8 cellular contexts compared by ENCODE assay signal in the genomic region with DNA sequence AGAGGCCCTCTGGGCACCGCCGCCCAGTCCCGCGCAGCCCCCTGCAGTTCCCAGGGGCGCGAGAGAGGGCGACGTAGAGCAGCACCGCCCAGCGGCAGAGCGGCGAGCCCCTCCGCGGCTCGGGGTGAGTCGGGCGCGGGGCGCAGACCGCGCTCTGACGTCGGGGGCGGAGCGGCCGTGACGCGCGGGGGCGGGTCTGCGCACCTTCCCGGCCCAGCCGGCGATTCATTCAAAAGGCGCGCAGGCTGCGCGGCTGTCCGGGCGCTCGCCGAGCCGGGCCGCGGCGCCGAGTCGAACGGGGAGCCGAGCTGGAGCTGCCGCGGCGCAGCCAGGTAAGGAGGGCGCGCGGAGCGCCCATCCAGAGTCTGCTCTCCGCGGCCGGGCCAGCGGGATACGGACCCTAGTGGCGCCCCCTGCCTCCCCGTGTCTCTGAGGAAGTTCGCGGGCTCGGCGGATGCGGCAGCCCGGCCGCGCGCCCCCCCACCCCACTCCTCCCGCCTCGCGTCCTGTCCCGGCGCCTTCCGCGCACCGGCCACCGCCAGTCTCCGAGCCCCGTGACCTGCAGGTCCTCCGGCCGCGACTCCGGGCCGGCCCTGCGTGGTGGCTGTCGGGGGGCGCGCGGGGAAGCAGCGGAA. TPM values are rescaled to one million over a fixed set of nuclear protein-coding genes. Genes with fewer than 3 reads are reported as not detected.
DNase-seq lines count a peak whose midpoint lies in the region; ATAC-seq, FAIRE-seq and TF ChIP-seq lines count a peak whose summit lies in the region.

A gene with protein sequence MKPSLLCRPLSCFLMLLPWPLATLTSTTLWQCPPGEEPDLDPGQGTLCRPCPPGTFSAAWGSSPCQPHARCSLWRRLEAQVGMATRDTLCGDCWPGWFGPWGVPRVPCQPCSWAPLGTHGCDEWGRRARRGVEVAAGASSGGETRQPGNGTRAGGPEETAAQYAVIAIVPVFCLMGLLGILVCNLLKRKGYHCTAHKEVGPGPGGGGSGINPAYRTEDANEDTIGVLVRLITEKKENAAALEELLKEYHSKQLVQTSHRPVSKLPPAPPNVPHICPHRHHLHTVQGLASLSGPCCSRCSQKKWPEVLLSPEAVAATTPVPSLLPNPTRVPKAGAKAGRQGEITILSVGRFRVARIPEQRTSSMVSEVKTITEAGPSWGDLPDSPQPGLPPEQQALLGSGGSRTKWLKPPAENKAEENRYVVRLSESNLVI (plus strand): TSS at position 232 of the 635 bp plus-strand sequence. CDS start 12,738 bp downstream, outside the sequence.

- H3K56ac ChIP-seq in H1 (replicated peaks; ENCODE audit: insufficient read length, low read depth, low read length), result no peak within 1 kb of the TSS
- H3K56ac ChIP-seq in mesendoderm (ENCODE audit: low read length), result peak within 1 kb of the TSS; percentile 93

- TF ChIP-seq RAD21 in H1 (IDR thresholded peaks at IDR 0.05 in 1 of 2, conservative IDR thresholded peaks at IDR 0.05 in 1 of 2; ENCODE audit: low read depth in 2 of 2, low read length in 2 of 2), result peak; percentile 49 to 56

- no peak within 1 kb of the TSS for H2BK20ac ChIP-seq in H1 (ENCODE audit: low read length)

- no peak within 1 kb of the TSS for H4K5ac ChIP-seq in H1 (ENCODE audit: insufficient read length, low read depth, low read length)
- H4K5ac ChIP-seq in mesendoderm (ENCODE audit: low read length), result peak within 1 kb of the TSS; percentile 35

- peak within 1 kb of the TSS; percentile 89 to 99 for H3K4me2 ChIP-seq in H1 (ENCODE audit: insufficient read depth in 1 of 2, low read depth in 2 of 2, low read length in 2 of 2)
- H3K4me2 ChIP-seq in mesendoderm (ENCODE audit: low read length), result peak within 1 kb of the TSS; percentile 39

- peak within 1 kb of the TSS; percentile 80; the same call in 1 of the 2 replicates for H2BK12ac ChIP-seq in H1 (ENCODE audit: low read depth, low read length)

- H3K36me3 ChIP-seq in H1 (ENCODE audit: control insufficient read depth in 2 of 4, insufficient read depth in 4 of 4, low read length in 3 of 4) (no peaks in the 10 kb centered on the region), mesendoderm (ENCODE audit: control insufficient read depth, insufficient read depth, low read length) (no peaks in the 10 kb centered on the region)

- no peak within 1 kb of the TSS for H3K27ac ChIP-seq in H1 (ENCODE audit: low read depth, low read length)
- H3K27ac ChIP-seq in mesendoderm (ENCODE audit: low read depth, low read length), result no peak within 1 kb of the TSS

- POLR2A ChIA-PET in H1 (lab: Charles Lee; ENCODE audit: partially characterized antibody), result interaction anchor here (1.0 kb wide), 2 partner anchors 67 to 71 kb away, joined by 3 to 4 read pairs; no protein-coding TSS in a partner anchor

- H3K79me1 ChIP-seq in H1 (ENCODE audit: low read depth, low read length) (peaks cover 6% of the 10 kb centered on the region; the same call in 1 of the 2 replicates), mesendoderm (ENCODE audit: low read length) (peaks cover 17% of the 10 kb centered on the region)

- H3K4me3 ChIP-seq in H1 (ENCODE audit: extremely low read depth in 1 of 4, insufficient read depth in 2 of 4, low read depth in 3 of 4, low read length in 4 of 4) (peak within 1 kb of the TSS; percentile 48 to 88 (median 72)), mesendoderm (ENCODE audit: low read length) (peak within 1 kb of the TSS; percentile 86)

- no peak within 1 kb of the TSS for H3K4ac ChIP-seq in H1 (replicated peaks; ENCODE audit: insufficient read length, low read depth, low read length)
- H3K4ac ChIP-seq in mesendoderm (ENCODE audit: low read depth, low read length), result no peak within 1 kb of the TSS

- H2BK5ac ChIP-seq in H1 (ENCODE audit: low read depth, low read length), result no peak within 1 kb of the TSS; the same call in 1 of the 2 replicates
- no peak within 1 kb of the TSS for H2BK5ac ChIP-seq in mesendoderm (ENCODE audit: low read length)

- peak; percentile 90 for DNase-seq in COLO829 (ENCODE audit: low spot score)
- peak; percentile 95 for DNase-seq in HPDE6-E6E7 (ENCODE audit: extremely low spot score)
- peak; percentile 75 for DNase-seq in NK-92 treated with Interleukin-12 subunit alpha and Interleukin-12 subunit beta, amount 100 ng/mL, for 24 hours (lab: John Stamatoyannopoulos, UW)
- DNase-seq in activated CD8-positive, alpha-beta memory T cell treated with anti-CD3 and anti-CD28 coated beads for 4 hours (ENCODE audit: low read depth in 2 of 2), result peak; percentile 82 to 88
- peak; percentile 71 to 100 for DNase-seq in H1 (ENCODE audit: low read depth in 1 of 2, low spot score in 2 of 2)
- peak; percentile 94 for DNase-seq in mesendoderm
- peak; percentile 88 for DNase-seq in stimulated activated CD8-positive, alpha-beta memory T cell treated with anti-CD3 and anti-CD28 coated beads, Interleukin-15, amount 100 ng/mL, for 1 hour (ENCODE audit: low read depth)

- no peak within 1 kb of the TSS for H2BK120ac ChIP-seq in H1 (replicated peaks; ENCODE audit: low read depth, low read length)
- H2BK120ac ChIP-seq in mesendoderm (ENCODE audit: low read depth, low read length), result no peak within 1 kb of the TSS

- no peak within 1 kb of the TSS for H4K91ac ChIP-seq in H1 (replicated peaks; ENCODE audit: insufficient read length, low read length)

- peak within 1 kb of the TSS; percentile 12 to 62 (median 54); a peak in 6 of 7 replicates for H3K9ac ChIP-seq in H1 (replicated peaks in 1 of 4; ENCODE audit: extremely low read depth in 1 of 4, low read depth in 3 of 4, low read length in 3 of 4)
- H3K9ac ChIP-seq in mesendoderm (ENCODE audit: low read length), result peak within 1 kb of the TSS; percentile 91

- peak within 1 kb of the TSS; percentile 86 for H2AFZ ChIP-seq in H1 (ENCODE audit: low read length)

- TF ChIP-seq POLR2A in H1 (IDR thresholded peaks at IDR 0.05; ENCODE audit: control extremely low read depth in 1 of 2, low read depth in 2 of 2, low read length in 2 of 2), result peak in 1 of 2 experiments; percentile 93; a peak in 2 of 3 replicates

- no peak for FAIRE-seq in H1 (lab: Jason Lieb, UNC)

- H3K23ac ChIP-seq in H1 (ENCODE audit: insufficient read length) (no peak within 1 kb of the TSS), mesendoderm (ENCODE audit: low read length) (peak within 1 kb of the TSS; percentile 61)

- H4K8ac ChIP-seq in H1 (ENCODE audit: extremely low read depth, insufficient read depth, low read length) (peak within 1 kb of the TSS; percentile 60; the same call in 1 of the 2 replicates), mesendoderm (ENCODE audit: low read depth, low read length) (no peak within 1 kb of the TSS)

- H3K27me3 ChIP-seq in H1 (replicated peaks in 1 of 4; ENCODE audit: control insufficient read depth in 3 of 4, extremely low read depth in 1 of 4, insufficient read depth in 3 of 4, low read length in 3 of 4) (peaks cover 0 to 15% (median 9%) of the 10 kb centered on the region in 4 experiments; a peak in 4 of 7 replicates), mesendoderm (ENCODE audit: insufficient read depth, low read length, poor library complexity) (no peaks in the 10 kb centered on the region)

- peaks cover 0 to 10% of the 10 kb centered on the region in 2 experiments for H4K20me1 ChIP-seq in H1 (replicated peaks in 1 of 2; ENCODE audit: control insufficient read depth in 1 of 2, insufficient read depth in 2 of 2, low read length in 2 of 2)

- H3K14ac ChIP-seq in H1 (ENCODE audit: insufficient read length), result no peak within 1 kb of the TSS

- 1% methylated on average over 53 of the region's 95 CpGs; no CpG with 5 or more reads in 1 of the 2 experiments for WGBS in H1 (ENCODE audit: extremely low coverage in 1 of 2, insufficient coverage in 1 of 2, insufficient read length in 1 of 2, insufficient replicate concordance in 2 of 2, low coverage in 1 of 2, low lambda C conversion rate in 2 of 2, missing lambda C conversion rate in 1 of 2), 2 experiments
- no CpG with 5 or more reads among the region's 95 CpGs for WGBS in mesendoderm (ENCODE audit: extremely low coverage, insufficient coverage, low lambda C conversion rate)

- H3K18ac ChIP-seq in H1 (ENCODE audit: extremely low read depth, low read length) (peak within 1 kb of the TSS; percentile 87), mesendoderm (ENCODE audit: low read length) (peak within 1 kb of the TSS; percentile 54)

- H2AK5ac ChIP-seq in H1 (ENCODE audit: low read depth, low read length) (peak within 1 kb of the TSS; percentile 32; the same call in 1 of the 2 replicates), mesendoderm (ENCODE audit: low read length) (no peak within 1 kb of the TSS)

- H2BK15ac ChIP-seq in H1 (ENCODE audit: low read length) (0 out of 2 replicates have a peak within 1 kb of the TSS, but pooled peaks have one; percentile 36), mesendoderm (replicated peaks; ENCODE audit: low read depth) (no peak within 1 kb of the TSS)

- H3K9me3 ChIP-seq in H1 (ENCODE audit: insufficient read depth in 2 of 2, low read depth in 1 of 2, low read length in 1 of 2), result no peaks in the 10 kb centered on the region

- CTCF ChIA-PET in H1 (lab: Charles Lee; ENCODE audit: partially characterized antibody), result interaction anchor here (0.5 to 59.1 kb wide), 4 partner anchors 9 to 1449 kb away, joined by 3 to 1456 read pairs (median 4); no protein-coding TSS in a partner anchor

- peaks cover 8% of the 10 kb centered on the region for H3K23me2 ChIP-seq in H1 (ENCODE audit: low read depth, low read length)

- peak; percentile 80 for ATAC-seq in GM19463 (IDR thresholded peaks at IDR 0.05; ENCODE audit: unreplicated experiment)

- H3K79me2 ChIP-seq in H1 (ENCODE audit: control insufficient read depth in 1 of 2, insufficient read depth in 2 of 2, low read length in 2 of 2), result no peaks in the 10 kb centered on the region; a peak in 1 of 4 replicates
- peaks cover 2% of the 10 kb centered on the region for H3K79me2 ChIP-seq in mesendoderm (ENCODE audit: control insufficient read depth, insufficient read depth, low read length)

- peak in 2 of 3 experiments; percentile 87 to 96; a peak in 3 of 4 replicates for TF ChIP-seq CTCF in H1 (IDR thresholded peaks at IDR 0.05; ENCODE audit: control extremely low read depth in 1 of 3, insufficient read depth in 1 of 3, low read depth in 1 of 3, low read length in 3 of 3)

- TF ChIP-seq EP300 in H1 (IDR thresholded peaks at IDR 0.05; ENCODE audit: borderline replicate concordance in 1 of 2, low read depth in 2 of 2, low read length in 2 of 2), result no peak; a peak in 1 of 3 replicates

- H3K4me1 ChIP-seq in H1 (replicated peaks in 1 of 4; ENCODE audit: control insufficient read depth in 3 of 4, insufficient read depth in 4 of 4, low read length in 3 of 4) (peaks cover 3 to 13% (median 8%) of the 10 kb centered on the region in 4 experiments), mesendoderm (ENCODE audit: control insufficient read depth, low read depth, low read length) (no peaks in the 10 kb centered on the region)

RNA-seq across cellular contexts. Expression of the gene that starts here (rescaled TPM):
- total RNA-seq in H1 (2021; fragmentation: NEBNext Ultra II Directional; extraction: Animal tissue kit (Norgen Biotek cat#: 25700)), result 5.3 and 5.7 TPM in 2 replicates
- polyA plus RNA-seq in H1 (2011; rRNA removed), result 3.4 and 4.4 TPM in 2 replicates
- 4.2 TPM for polyA plus RNA-seq in H1 (2011; cell fraction: cytosol; rRNA removed)
- 12.1 TPM for polyA plus RNA-seq in H1 (2011; cell fraction: nucleus; rRNA removed)
- polyA plus RNA-seq in H1 (2012, experiment 1 of 2), result 2.3 to 5.2 TPM (median 4.2 TPM) in 4 replicates
- polyA plus RNA-seq in H1 (2012, experiment 2 of 2), result 3.3 TPM
- 4.5 TPM for polyA plus RNA-seq in H1 (2013, experiment 1 of 2)
- 4.2 TPM for polyA plus RNA-seq in H1 (2013, experiment 2 of 2)
- polyA minus RNA-seq in H1 (2011; rRNA and poly(A)+ RNA removed), result 2.4 TPM in 2 replicates
- 4.7 TPM for polyA minus RNA-seq in H1 (2011; cell fraction: cytosol; rRNA and poly(A)+ RNA removed)
- polyA minus RNA-seq in H1 (2011; cell fraction: nucleus; rRNA and poly(A)+ RNA removed), result 6.6 TPM
- 2.8 TPM for polyA plus RNA-seq in mesendoderm (2013, experiment 1 of 2)
- 3.0 TPM for polyA plus RNA-seq in mesendoderm (2013, experiment 2 of 2)
